ENCODE assay signal across 8 cellular contexts in genomic region chr19:52139291-52140076, GRCh38. TPM values are rescaled to one million over a fixed set of nuclear protein-coding genes. Genes with fewer than 3 reads are reported as not detected.
DNase-seq lines count a peak whose midpoint lies in the region; ATAC-seq and TF ChIP-seq lines count a peak whose summit lies in the region.

Gene ZNF616 (minus strand): TSS chr19:52139938. CDS start chr19:52130512, 9,426 bp downstream.

- H3K27ac ChIP-seq in Panc1 (ENCODE audit: low read length) (peak within 1 kb of the TSS; percentile 90), muscle layer of duodenum (ENCODE audit: low read length) (peak within 1 kb of the TSS; percentile 95)

- no peaks in the 10 kb centered on the region for H3K27me3 ChIP-seq in Panc1 (ENCODE audit: control insufficient read depth, insufficient read depth, low read length)
- H3K27me3 ChIP-seq in muscle layer of duodenum (ENCODE audit: low read depth, low read length), result no peaks in the 10 kb centered on the region

- H3K4me1 ChIP-seq in Panc1 (ENCODE audit: control insufficient read depth, insufficient read depth, low read length), result no peaks in the 10 kb centered on the region; the same call in 1 of the 2 replicates
- H3K4me1 ChIP-seq in muscle layer of duodenum (ENCODE audit: control insufficient read depth in 1 of 2, insufficient read depth in 2 of 2, low read length in 2 of 2), result peaks cover 5 to 13% of the 10 kb centered on the region in 2 donors

- in situ Hi-C loops in Panc1 (cut with HindIII; ENCODE audit: low pct_unique_long_range_greater_than_20kb, low sequenced_read_pairs), result no loop called here

- POLR2A ChIA-PET in Panc1 (lab: Charles Lee), result no interaction called here

- H3K9me3 ChIP-seq in Panc1 (ENCODE audit: control insufficient read depth, insufficient read depth, low read depth, low read length) (peaks cover 10% of the 10 kb centered on the region; the same call in 1 of the 2 replicates), muscle layer of duodenum (ENCODE audit: control insufficient read depth in 1 of 2, low read length in 2 of 2) (no peaks in the 10 kb centered on the region)

- peak; percentile 89 for TF ChIP-seq CTCF in Panc1 (IDR thresholded peaks at IDR 0.05)

- intact Hi-C loops in Panc1 (cut with micrococcal nuclease; ENCODE audit: unreplicated experiment), result loop anchor here (2.0 kb wide), 1 partner anchor 97 kb away; no protein-coding TSS in a partner anchor

- ATAC-seq in GM21619 (IDR thresholded peaks at IDR 0.05; ENCODE audit: unreplicated experiment) (peak; percentile 93), Panc1 (peak; percentile 96), esophagus mucosa (peak; percentile 98)

- no peaks in the 10 kb centered on the region; the same call in 1 of the 2 replicates for H3K36me3 ChIP-seq in Panc1 (ENCODE audit: control insufficient read depth, insufficient read depth, low read length)
- no peaks in the 10 kb centered on the region for H3K36me3 ChIP-seq in muscle layer of duodenum (ENCODE audit: control insufficient read depth in 1 of 2, insufficient read depth in 2 of 2, low read length in 2 of 2)

- CTCF ChIA-PET in Panc1 (lab: Charles Lee), result no interaction called here

- H3K4me3 ChIP-seq in Panc1 (ENCODE audit: low read depth in 2 of 2, low read length in 2 of 2), result peak within 1 kb of the TSS; percentile 95 to 99
- H3K4me3 ChIP-seq in muscle layer of duodenum (ENCODE audit: low read depth in 1 of 2, low read length in 2 of 2), result peak within 1 kb of the TSS; percentile 92 to 99

- no TSS peak for BruUV-seq in Panc1 (replicated peaks; lab: Mats Ljungman, UMichigan)

- DNase-seq in DMS79 (lab: John Stamatoyannopoulos, UW) (peak; percentile 85), KG1 (lab: John Stamatoyannopoulos, UW) (peak; percentile 95), Panc1 (ENCODE audit: low read depth, low spot score) (peak; percentile 33)
- DNase-seq in activated T-cell treated with anti-CD3 and anti-CD28 coated beads, Interleukin-2, amount 50 U/mL, for 48 hours, result peak; percentile 98
- peak; percentile 96 for DNase-seq in stimulated activated CD8-positive, alpha-beta memory T cell treated with anti-CD3 and anti-CD28 coated beads, Interleukin-7, amount 100 ng/mL, for 24 hours (ENCODE audit: low read depth)

RNA-seq across cellular contexts. Expression of gene ZNF616, which starts in this region (rescaled TPM):
- total RNA-seq in Panc1 (2021; ENCODE audit: unreplicated experiment) (5.3 TPM), esophagus mucosa (5.7 TPM)
- polyA plus RNA-seq in Panc1 (2012; ENCODE audit: insufficient read length), result 2.3 TPM

Comparison
In these comparisons a context has a peak if more than half of its experiments do, and no peak if none do; other contexts are left out.
1. Peak in every context shown above with its lines: DNase-seq, ATAC-seq, H3K4me3 ChIP-seq and H3K27ac ChIP-seq.
2. DNase-seq: peak in every context shown above with its lines; median percentile 98 in activated T-cell treated with anti-CD3 and anti-CD28 coated beads, Interleukin-2, amount 50 U/mL, for 48 hours; 96 in stimulated activated CD8-positive, alpha-beta memory T cell treated with anti-CD3 and anti-CD28 coated beads, Interleukin-7, amount 100 ng/mL, for 24 hours; 95 in KG1; 85 in DMS79; 33 in Panc1.